ENCODE assay signal across 1 cellular context in genomic region chr3:53069422-53070068, GRCh38.
TF ChIP-seq lines count a peak whose summit lies in the region.

No MANE protein-coding gene starts in this region.

TF ChIP-seq in HEK293, 187 proteins besides CTCF, POLR2A, EP300 and RAD21 (continued from another document):
- TF ChIP-seq ZNF580 (tag by site-specific recombination; IDR thresholded peaks at IDR 0.05) (no peak), ZNF585B (tag by site-specific recombination; IDR thresholded peaks at IDR 0.05) (no peak), AEBP2 (tag by site-specific recombination; IDR thresholded peaks at IDR 0.05; ENCODE audit: borderline replicate concordance) (no peak), ZNF544 (tag by site-specific recombination; IDR thresholded peaks at IDR 0.05) (no peak)
